Comparison of ENCODE assay signal across 8 cellular contexts in the genomic region with DNA sequence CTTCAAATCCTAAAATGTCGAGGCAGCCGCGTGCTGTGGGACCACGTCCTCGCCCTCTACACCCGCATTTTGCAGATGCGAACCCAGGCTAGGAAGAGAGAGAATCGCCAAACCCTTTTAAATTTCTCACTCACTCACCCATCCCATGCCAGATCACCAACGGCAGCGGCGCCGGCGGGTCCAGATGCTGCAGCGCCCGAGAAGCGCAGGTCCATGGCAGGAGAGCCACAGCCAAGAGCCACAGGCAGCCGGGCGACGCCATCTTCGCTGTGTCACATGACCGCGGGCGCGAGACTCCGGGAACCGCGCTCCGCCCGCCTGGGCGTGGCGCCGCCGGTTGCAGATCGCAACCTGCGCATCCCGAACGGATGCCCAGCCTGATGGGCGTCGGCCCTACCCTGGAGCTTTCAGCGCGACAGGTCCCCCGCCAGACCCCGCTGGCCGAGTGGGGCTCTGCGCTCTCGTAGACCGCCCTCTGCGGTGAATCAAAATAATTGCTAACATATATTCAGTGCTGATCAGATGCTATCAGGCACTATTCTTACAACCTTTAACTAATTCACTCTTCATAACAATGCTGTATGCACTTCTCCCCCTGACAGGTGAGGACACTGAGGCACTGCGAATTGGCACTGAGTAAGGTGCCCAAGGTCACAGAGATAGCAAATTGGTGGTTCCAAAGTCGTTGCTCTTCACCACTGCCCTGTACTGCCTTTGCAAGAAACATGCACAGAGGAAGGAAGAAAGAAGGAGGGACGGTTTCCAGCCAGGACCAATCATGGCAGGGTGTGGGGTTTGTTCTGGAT.
DNase-seq lines count a peak whose midpoint lies in the region; ATAC-seq and TF ChIP-seq lines count a peak whose summit lies in the region.

PPT1 (minus strand) TSS at position 276 of the 806 bp plus-strand sequence; CDS start at position 262, 14 bp downstream.

- in situ Hi-C loops in GM13976 (cut with MboI; ENCODE audit: low sequenced_read_pairs, unreplicated experiment), result no loop called here

- no peak for TF ChIP-seq CTCF in GM13976 (IDR thresholded peaks at IDR 0.05; ENCODE audit: borderline replicate concordance, control extremely low read depth, extremely low read depth, insufficient read depth, missing control alignments)
- no peak for TF ChIP-seq CTCF in cardiac fibroblast (IDR thresholded peaks at IDR 0.05; ENCODE audit: low read depth, low read length)

- H3K4me3 ChIP-seq in cardiac fibroblast (replicated peaks in 1 of 2; ENCODE audit: low read depth in 2 of 2, low read length in 2 of 2), result peak within 1 kb of the TSS; percentile 75 to 87

- DNase-seq in GM13976 (ENCODE audit: low spot score), result peak; percentile 90
- DNase-seq in NCI-H2171 treated with DMSO at 0.1 percent for 48 hours (lab: John Stamatoyannopoulos, UW), result peak; percentile 84
- peak; percentile 41 to 67 (median 46) for DNase-seq in activated CD4-positive, CD25-positive, alpha-beta regulatory T cell (lab: John Stamatoyannopoulos, UW)
- peak; percentile 66 to 67 for DNase-seq in cardiac fibroblast (ENCODE audit: low read depth in 2 of 2)
- DNase-seq in iris pigment epithelial cell (ENCODE audit: low read depth), result peak; percentile 69
- DNase-seq in stimulated activated CD4-positive, alpha-beta T cell treated with anti-CD3 and anti-CD28 coated beads, Interleukin-12 subunit alpha, Interleukin-12 subunit beta, amount 100 ng/mL, for 24 hours (ENCODE audit: low read depth in 2 of 2), result peak; percentile 55 to 72
- DNase-seq in COLO668 (lab: John Stamatoyannopoulos, UW; ENCODE audit: unreplicated experiment), result no peak

- peak; percentile 71 for ATAC-seq in HG03025 (IDR thresholded peaks at IDR 0.05; ENCODE audit: low FRiP score, unreplicated experiment)
